In genomic region chr5:72298711-72299110, GRCh38 we compare ENCODE assay signal across 12 cellular contexts.
"Had no signal": no experiment of that assay in that cellular context is flagged by ENCODE, and none has a peak within 500 bp of the region (broad histone marks: within the 10 kb centered on the region; RNA-seq: fewer than 3 reads in every experiment).

No MANE protein-coding gene starts in this region.

- H3K27ac Mint-ChIP-seq: activated CD4-positive, alpha-beta memory T cell treated with anti-CD3 and anti-CD28 coated beads, Interleukin-2, amount 10 ng/mL, durations not matched to agents 7 days and 5 days; activated T-cell treated with anti-CD3 and anti-CD28 coated beads, Interleukin-2, amount 50 U/mL, for 72 hours had no signal

- DNase-seq: activated CD4-positive, alpha-beta memory T cell treated with anti-CD3 and anti-CD28 coated beads, Interleukin-2, amount 10 ng/mL, durations not matched to agents 7 days and 5 days; activated CD8-positive, alpha-beta memory T cell treated with anti-CD3 and anti-CD28 coated beads, Interleukin-2, amount 50 U/mL, for 4 hours; activated T-cell treated with anti-CD3 and anti-CD28 coated beads, Interleukin-2, amount 50 U/mL, for 72 hours; dorsolateral prefrontal cortex; esophagus squamous epithelium; foreskin keratinocyte; head of caudate nucleus; left colon; mucosa of descending colon; natural killer cell; posterior cingulate gyrus; stimulated activated CD4-positive, alpha-beta T cell treated with anti-CD3 and anti-CD28 coated beads, Interleukin-4, amount 100 ng/mL, for 4 hours had no signal

- H3K27me3 Mint-ChIP-seq: activated CD4-positive, alpha-beta memory T cell treated with anti-CD3 and anti-CD28 coated beads, Interleukin-2, amount 10 ng/mL, durations not matched to agents 7 days and 5 days had no signal

- H3K9me3 Mint-ChIP-seq: activated CD4-positive, alpha-beta memory T cell treated with anti-CD3 and anti-CD28 coated beads, Interleukin-2, amount 10 ng/mL, durations not matched to agents 7 days and 5 days; activated T-cell treated with anti-CD3 and anti-CD28 coated beads, Interleukin-2, amount 50 U/mL, for 72 hours; natural killer cell had no signal

- H3K4me3 Mint-ChIP-seq: activated CD4-positive, alpha-beta memory T cell treated with anti-CD3 and anti-CD28 coated beads, Interleukin-2, amount 10 ng/mL, durations not matched to agents 7 days and 5 days; activated T-cell treated with anti-CD3 and anti-CD28 coated beads, Interleukin-2, amount 50 U/mL, for 72 hours had no signal

- ATAC-seq: activated T-cell treated with anti-CD3 and anti-CD28 coated beads, Interleukin-2, amount 50 U/mL, for 72 hours; foreskin keratinocyte; left colon; mucosa of descending colon; natural killer cell had no signal
